Comparison of ENCODE assay signal across 15 cellular contexts in genomic region chr6:158206740-158207451, GRCh38. TPM values are rescaled to one million over a fixed set of nuclear protein-coding genes. Genes with fewer than 3 reads are reported as not detected.
DNase-seq lines count a peak whose midpoint lies in the region; ATAC-seq and TF ChIP-seq lines count a peak whose summit lies in the region.
"Had no signal": no experiment of that assay in that cellular context is flagged by ENCODE, and none has a peak within 500 bp of the region (broad histone marks: within the 10 kb centered on the region; RNA-seq: fewer than 3 reads in every experiment).

No MANE protein-coding gene starts in this region.

- H3K4me1 ChIP-seq in skeletal muscle satellite cell (ENCODE audit: control insufficient read depth, insufficient read depth, low read length), result peaks cover 31% of the 10 kb centered on the region
- H3K4me1 ChIP-seq in upper lobe of left lung, result no peaks in the 10 kb centered on the region
- H3K4me1 ChIP-seq: esophagus muscularis mucosa, upper lobe of right lung had no signal

- H3K27me3 Mint-ChIP-seq in activated naive CD4-positive, alpha-beta T cell treated with anti-CD3 and anti-CD28 coated beads, Interleukin-2, amount 10 ng/mL, durations not matched to agents 7 days and 5 days, result peaks cover 7% of the 10 kb centered on the region
- H3K27me3 Mint-ChIP-seq in activated naive CD8-positive, alpha-beta T cell treated with anti-CD3 and anti-CD28 coated beads, Interleukin-2, amount 10 ng/mL, durations not matched to agents 7 days and 5 days, result no peaks in the 10 kb centered on the region

- peak overlapping the region; percentile 91 for H3K27ac Mint-ChIP-seq in activated naive CD4-positive, alpha-beta T cell treated with anti-CD3 and anti-CD28 coated beads, Interleukin-2, amount 10 ng/mL, durations not matched to agents 7 days and 5 days
- H3K27ac Mint-ChIP-seq in activated naive CD8-positive, alpha-beta T cell treated with anti-CD3 and anti-CD28 coated beads, Interleukin-2, amount 10 ng/mL, durations not matched to agents 7 days and 5 days, result peak overlapping the region; percentile 89

- H3K4me3 ChIP-seq in skeletal muscle satellite cell (ENCODE audit: low read length) (no peak overlapping the region), upper lobe of left lung (no peak overlapping the region)
- H3K4me3 ChIP-seq: cardiac muscle cell, esophagus muscularis mucosa, mucosa of descending colon, upper lobe of right lung had no signal

- TF ChIP-seq POLR2A in upper lobe of left lung (IDR thresholded peaks at IDR 0.05), result no peak

- no peak overlapping the region for H3K27ac ChIP-seq in upper lobe of left lung
- H3K27ac ChIP-seq: cardiac muscle cell, esophagus muscularis mucosa, upper lobe of right lung had no signal

- DNase-seq in activated naive CD4-positive, alpha-beta T cell treated with anti-CD3 and anti-CD28 coated beads, Interleukin-2, amount 10 ng/mL, durations not matched to agents 7 days and 5 days, result peak; percentile 35
- no peak for DNase-seq in activated naive CD4-positive, alpha-beta T cell treated with anti-CD3 and anti-CD28 coated beads, Interleukin-2, amount 50 U/mL, for 16 hours
- DNase-seq in activated naive CD8-positive, alpha-beta T cell treated with anti-CD3 and anti-CD28 coated beads, Interleukin-2, amount 10 ng/mL, durations not matched to agents 7 days and 5 days, result no peak
- DNase-seq in upper lobe of left lung (no peak), RPMI8226 (no peak)
- DNase-seq: DMS79 treated with DMSO at 0.1 percent for 48 hours, mucosa of descending colon, NCI-H1417 treated with DMSO at 0.1 percent for 48 hours, NCI-H526 treated with DMSO at 0.1 percent for 48 hours, upper lobe of right lung had no signal

- POLR2A ChIA-PET in activated naive CD8-positive, alpha-beta T cell treated with anti-CD3 and anti-CD28 coated beads, Interleukin-2, amount 10 ng/mL, durations not matched to agents 7 days and 5 days (lab: Charles Lee), result interaction anchor here (1.0 kb wide), 1 partner anchor 329 kb away, joined by 3 read pairs; no protein-coding TSS in a partner anchor

- H3K36me3 ChIP-seq in skeletal muscle satellite cell (ENCODE audit: insufficient read depth, low read length), result no peaks in the 10 kb centered on the region
- H3K36me3 ChIP-seq in upper lobe of left lung, result no peaks in the 10 kb centered on the region
- H3K36me3 ChIP-seq: cardiac muscle cell, esophagus muscularis mucosa, upper lobe of right lung had no signal

- H3K27me3 ChIP-seq in skeletal muscle satellite cell (ENCODE audit: control insufficient read depth, insufficient read depth, low read length), result no peaks in the 10 kb centered on the region
- no peaks in the 10 kb centered on the region for H3K27me3 ChIP-seq in upper lobe of left lung
- H3K27me3 ChIP-seq: cardiac muscle cell, upper lobe of right lung had no signal

- no peaks in the 10 kb centered on the region for H3K9me3 ChIP-seq in skeletal muscle satellite cell (replicated peaks; ENCODE audit: low read length)
- no peaks in the 10 kb centered on the region for H3K9me3 ChIP-seq in upper lobe of left lung
- H3K9me3 ChIP-seq: esophagus muscularis mucosa, mucosa of descending colon, upper lobe of right lung had no signal

- peak overlapping the region; percentile 70 for H3K4me2 ChIP-seq in skeletal muscle satellite cell (ENCODE audit: low read length)

- H3K4me1 Mint-ChIP-seq in activated naive CD4-positive, alpha-beta T cell treated with anti-CD3 and anti-CD28 coated beads, Interleukin-2, amount 10 ng/mL, durations not matched to agents 7 days and 5 days, result peaks cover 48% of the 10 kb centered on the region
- H3K4me1 Mint-ChIP-seq in activated naive CD8-positive, alpha-beta T cell treated with anti-CD3 and anti-CD28 coated beads, Interleukin-2, amount 10 ng/mL, durations not matched to agents 7 days and 5 days, result peaks cover 32% of the 10 kb centered on the region

- CTCF ChIA-PET in activated naive CD4-positive, alpha-beta T cell treated with anti-CD3 and anti-CD28 coated beads, Interleukin-2, amount 10 ng/mL, durations not matched to agents 7 days and 5 days (lab: Charles Lee), result interaction anchor here (1.0 to 1.8 kb wide), 4 partner anchors 10 to 64 kb away, joined by 3 to 7 read pairs (median 4); no protein-coding TSS in a partner anchor

- H3K36me3 Mint-ChIP-seq in activated naive CD4-positive, alpha-beta T cell treated with anti-CD3 and anti-CD28 coated beads, Interleukin-2, amount 10 ng/mL, durations not matched to agents 7 days and 5 days, result no peaks in the 10 kb centered on the region
- peaks cover 3% of the 10 kb centered on the region for H3K36me3 Mint-ChIP-seq in activated naive CD8-positive, alpha-beta T cell treated with anti-CD3 and anti-CD28 coated beads, Interleukin-2, amount 10 ng/mL, durations not matched to agents 7 days and 5 days

- WGBS in upper lobe of left lung, 2 donors, result 92 to 96% methylated on average over 7 of the region's 7 CpGs

- H3K9me3 Mint-ChIP-seq in activated naive CD4-positive, alpha-beta T cell treated with anti-CD3 and anti-CD28 coated beads, Interleukin-2, amount 10 ng/mL, durations not matched to agents 7 days and 5 days, result no peaks in the 10 kb centered on the region
- H3K9me3 Mint-ChIP-seq in activated naive CD8-positive, alpha-beta T cell treated with anti-CD3 and anti-CD28 coated beads, Interleukin-2, amount 10 ng/mL, durations not matched to agents 7 days and 5 days, result no peaks in the 10 kb centered on the region

- ATAC-seq in HG03135 (IDR thresholded peaks at IDR 0.05; ENCODE audit: unreplicated experiment), result peak; percentile 27
- ATAC-seq in activated naive CD8-positive, alpha-beta T cell treated with anti-CD3 and anti-CD28 coated beads, Interleukin-2, amount 10 ng/mL, durations not matched to agents 7 days and 5 days (ENCODE audit: low read depth), result no peak
- ATAC-seq in upper lobe of left lung (ENCODE audit: low FRiP score in 2 of 2), result no peak
- no peak for ATAC-seq in GM18519 (IDR thresholded peaks at IDR 0.05; ENCODE audit: low FRiP score, unreplicated experiment)
- ATAC-seq: mucosa of descending colon, upper lobe of right lung had no signal

- peak overlapping the region; percentile 2 for H3K4me3 Mint-ChIP-seq in activated naive CD4-positive, alpha-beta T cell treated with anti-CD3 and anti-CD28 coated beads, Interleukin-2, amount 10 ng/mL, durations not matched to agents 7 days and 5 days
- peak overlapping the region; percentile 68 for H3K4me3 Mint-ChIP-seq in activated naive CD8-positive, alpha-beta T cell treated with anti-CD3 and anti-CD28 coated beads, Interleukin-2, amount 10 ng/mL, durations not matched to agents 7 days and 5 days

- H3K9ac ChIP-seq in skeletal muscle satellite cell (ENCODE audit: low read depth, low read length), result peak overlapping the region; percentile 38

- TF ChIP-seq CTCF in upper lobe of left lung (IDR thresholded peaks at IDR 0.05), result no peak

- TF ChIP-seq EP300 in upper lobe of left lung (IDR thresholded peaks at IDR 0.05), result no peak

RNA-seq across cellular contexts. Expression of gene GTF2H5, which starts 38.7 kb away (rescaled TPM):
- total RNA-seq in activated naive CD8-positive, alpha-beta T cell treated with anti-CD3 and anti-CD28 coated beads, Interleukin-2, amount 10 ng/mL, durations not matched to agents 7 days and 5 days, result 10 to 100 TPM; 15.9 to 18.0 TPM
- total RNA-seq in skeletal muscle satellite cell (2012; rRNA removed), result 6.1 and 8.1 TPM in 2 replicates
- 10 to 100 TPM in 2 of 6 donors, 1 to 10 TPM in 3, under 1 TPM in 1; 0.89 to 16.9 (median 3.4) TPM for total RNA-seq in upper lobe of left lung

RNA-seq across cellular contexts. Expression of gene SERAC1, which starts 38.8 kb away (rescaled TPM):
- 1 to 10 TPM; 4.1 to 4.6 TPM for total RNA-seq in activated naive CD8-positive, alpha-beta T cell treated with anti-CD3 and anti-CD28 coated beads, Interleukin-2, amount 10 ng/mL, durations not matched to agents 7 days and 5 days
- 3.1 and 3.8 TPM in 2 replicates for total RNA-seq in skeletal muscle satellite cell (2012; rRNA removed)
- 10 to 100 TPM in 1 of 6 donors, 1 to 10 TPM in 5; 3.2 to 11.4 (median 6.1) TPM for total RNA-seq in upper lobe of left lung
